ENCODE assay signal across 14 cellular contexts in genomic region chrX:13752141-13752540, GRCh38. TPM values are rescaled to one million over a fixed set of nuclear protein-coding genes. Genes with fewer than 3 reads are reported as not detected.
DNase-seq lines count a peak whose midpoint lies in the region; ATAC-seq and TF ChIP-seq lines count a peak whose summit lies in the region.
"Had no signal": no experiment of that assay in that cellular context is flagged by ENCODE, and none has a peak within 500 bp of the region (broad histone marks: within the 10 kb centered on the region; RNA-seq: fewer than 3 reads in every experiment).

No MANE protein-coding gene starts in this region.

- H3K4me3 ChIP-seq in breast epithelium: no peak overlapping the region

- H3K4me1 ChIP-seq in breast epithelium: no peaks in the 10 kb centered on the region

- H3K27ac ChIP-seq in breast epithelium: peak overlapping the region in 1 of 2 donors; percentile 1
- H3K27ac ChIP-seq: 22Rv1, C4-2B had no signal

- TF ChIP-seq CTCF in MCF 10A (IDR thresholded peaks at IDR 0.05; ENCODE audit: unreplicated experiment) (no peak), breast epithelium (IDR thresholded peaks at IDR 0.05) (no peak), activated B cell treated with CpG ODN at 0.5 μM for 24 hours (IDR thresholded peaks at IDR 0.05) (no peak)

- H3K36me3 Mint-ChIP-seq in MCF 10A (ENCODE audit: insufficient read depth, unreplicated experiment) (peaks cover 70% of the 10 kb centered on the region), activated B cell treated with CpG ODN at 0.5 μM for 24 hours (ENCODE audit: low read depth) (peaks cover 55% of the 10 kb centered on the region), immature natural killer cell (peaks cover 16 to 28% (median 17%) of the 10 kb centered on the region in 3 donors)
- H3K36me3 Mint-ChIP-seq in stimulated activated memory B cell treated with anti-CD40 and anti-IgM and Interleukin-4, amounts not matched to agents 10 μg/mL and 1 μg/mL and 100 μg/mL, for 72 hours: peaks cover 17% of the 10 kb centered on the region

- no peaks in the 10 kb centered on the region for H3K27me3 ChIP-seq in breast epithelium

- H3K27me3 Mint-ChIP-seq in MCF 10A (ENCODE audit: insufficient read depth, unreplicated experiment) (no peaks in the 10 kb centered on the region), activated B cell treated with CpG ODN at 0.5 μM for 24 hours (no peaks in the 10 kb centered on the region), immature natural killer cell (ENCODE audit: low read depth in 3 of 3) (peaks cover 0 to 4% (median 2%) of the 10 kb centered on the region in 3 donors)
- no peaks in the 10 kb centered on the region for H3K27me3 Mint-ChIP-seq in stimulated activated memory B cell treated with anti-CD40 and anti-IgM and Interleukin-4, amounts not matched to agents 10 μg/mL and 1 μg/mL and 100 μg/mL, for 72 hours

- CTCF ChIA-PET in MCF 10A (lab: Yijun Ruan, JAX): interaction anchor here (0.6 to 7.6 kb wide), 12 partner anchors 10 to 1733 kb away, joined by 3 to 71 read pairs (median 4); partner anchors contain the start of genes GEMIN8, OFD1 and TRAPPC2
- CTCF ChIA-PET in activated B cell treated with CpG ODN at 0.5 μM for 24 hours (lab: Charles Lee): interaction anchor here (0.9 kb wide), 1 partner anchor 938 kb away, joined by 3 read pairs; no protein-coding TSS in a partner anchor
- CTCF ChIA-PET in HEK293T (lab: Yijun Ruan, JAX): interaction anchor here (0.8 kb wide), 1 partner anchor 280 kb away, joined by 4 read pairs; no protein-coding TSS in a partner anchor

- H3K4me3 Mint-ChIP-seq in MCF 10A (ENCODE audit: unreplicated experiment): no peak overlapping the region
- no peak overlapping the region for H3K4me3 Mint-ChIP-seq in activated B cell treated with CpG ODN at 0.5 μM for 24 hours
- no peak overlapping the region for H3K4me3 Mint-ChIP-seq in immature natural killer cell
- no peak overlapping the region for H3K4me3 Mint-ChIP-seq in stimulated activated memory B cell treated with anti-CD40 and anti-IgM and Interleukin-4, amounts not matched to agents 10 μg/mL and 1 μg/mL and 100 μg/mL, for 72 hours

- POLR2A ChIA-PET in MCF 10A (lab: Yijun Ruan, JAX): interaction anchor here (0.6 to 4.4 kb wide), 5 partner anchors 16 to 277 kb away, joined by 3 to 39 read pairs (median 3); partner anchors contain the start of genes GEMIN8, OFD1, RAB9A and TRAPPC2
- POLR2A ChIA-PET in activated B cell treated with CpG ODN at 0.5 μM for 24 hours (lab: Charles Lee): interaction anchor here (0.6 to 1.5 kb wide), 7 partner anchors 9 to 777 kb away, joined by 3 to 12 read pairs (median 4); partner anchors contain the start of genes GEMIN8, OFD1, TCEANC and TMSB4X
- POLR2A ChIA-PET in HEK293T (lab: Yijun Ruan, JAX): no interaction called here

- no peak for ATAC-seq in activated B cell treated with CpG ODN at 0.5 μM for 24 hours (ENCODE audit: low read depth)
- ATAC-seq in stimulated activated memory B cell treated with anti-CD40 and anti-IgM and Interleukin-4, amounts not matched to agents 10 μg/mL and 1 μg/mL and 100 μg/mL, for 72 hours: no peak

- intact Hi-C loops in MCF 10A (cut with micrococcal nuclease) (loop anchor here (5.0 kb wide), 1 partner anchor 185 kb away; no protein-coding TSS in a partner anchor), breast epithelium (cut with DNase I; ENCODE audit: low total_unique reads) (loop anchor here (10.0 kb wide), 1 partner anchor 283 kb away; no protein-coding TSS in a partner anchor), activated B cell treated with CpG ODN at 0.5 μM for 24 hours (cut with micrococcal nuclease) (loop anchor here (5.0 kb wide), 1 partner anchor 245 kb away; no protein-coding TSS in a partner anchor)

- no TSS peak for BruUV-seq in MCF 10A (replicated peaks; lab: Mats Ljungman, UMichigan)

- peak overlapping the region; percentile 1 for H3K27ac Mint-ChIP-seq in MCF 10A (ENCODE audit: low read depth, unreplicated experiment)
- peak overlapping the region; percentile 88 for H3K27ac Mint-ChIP-seq in activated B cell treated with CpG ODN at 0.5 μM for 24 hours
- H3K27ac Mint-ChIP-seq in immature natural killer cell: peak overlapping the region in 5 of 6 donors; percentile 2 to 85 (median 73)
- peak overlapping the region; percentile 80 for H3K27ac Mint-ChIP-seq in stimulated activated memory B cell treated with anti-CD40 and anti-IgM and Interleukin-4, amounts not matched to agents 10 μg/mL and 1 μg/mL and 100 μg/mL, for 72 hours

- H3K9me3 Mint-ChIP-seq in MCF 10A (ENCODE audit: unreplicated experiment): no peaks in the 10 kb centered on the region
- no peaks in the 10 kb centered on the region for H3K9me3 Mint-ChIP-seq in activated B cell treated with CpG ODN at 0.5 μM for 24 hours
- no peaks in the 10 kb centered on the region for H3K9me3 Mint-ChIP-seq in immature natural killer cell
- no peaks in the 10 kb centered on the region for H3K9me3 Mint-ChIP-seq in stimulated activated memory B cell treated with anti-CD40 and anti-IgM and Interleukin-4, amounts not matched to agents 10 μg/mL and 1 μg/mL and 100 μg/mL, for 72 hours

- no peak for DNase-seq in MCF 10A (ENCODE audit: unreplicated experiment)
- no peak for DNase-seq in breast epithelium (ENCODE audit: low spot score in 2 of 2)
- DNase-seq in activated B cell treated with CpG ODN at 0.5 μM for 24 hours: no peak
- DNase-seq in immature natural killer cell: no peak
- no peak for DNase-seq in NOMO-1 (lab: John Stamatoyannopoulos, UW; ENCODE audit: unreplicated experiment in 2 of 2)
- no peak for DNase-seq in ureter (ENCODE audit: low spot score)
- DNase-seq in HEK293T (ENCODE audit: extremely low spot score): no peak
- DNase-seq: HCEC 1CT, NCI-H1092, NCI-H345, NCI-H69 had no signal

- TF ChIP-seq POLR2A in breast epithelium (IDR thresholded peaks at IDR 0.05): no peak

- peaks cover 6% of the 10 kb centered on the region for H3K4me1 Mint-ChIP-seq in MCF 10A (ENCODE audit: insufficient read depth, unreplicated experiment)
- H3K4me1 Mint-ChIP-seq in activated B cell treated with CpG ODN at 0.5 μM for 24 hours: peaks cover 49% of the 10 kb centered on the region
- H3K4me1 Mint-ChIP-seq in immature natural killer cell: peaks cover 28 to 48% of the 10 kb centered on the region in 2 donors
- peaks cover 34% of the 10 kb centered on the region for H3K4me1 Mint-ChIP-seq in stimulated activated memory B cell treated with anti-CD40 and anti-IgM and Interleukin-4, amounts not matched to agents 10 μg/mL and 1 μg/mL and 100 μg/mL, for 72 hours

- no peaks in the 10 kb centered on the region for H3K36me3 ChIP-seq in breast epithelium

- no peaks in the 10 kb centered on the region for H3K9me3 ChIP-seq in breast epithelium

TF ChIP-seq in HEK293T, 16 proteins besides CTCF, POLR2A, EP300 and RAD21:
- TF ChIP-seq HDGF (IDR thresholded peaks at IDR 0.05; ENCODE audit: borderline replicate concordance) (no peak), BHLHE40 (IDR thresholded peaks at IDR 0.05; ENCODE audit: borderline replicate concordance) (no peak)

RNA-seq across cellular contexts. Expression of gene OFD1, which starts 17.6 kb away (rescaled TPM):
- 44.3 and 44.8 TPM in 2 replicates for total RNA-seq in MCF 10A (2022)
- total RNA-seq in breast epithelium: 100 to 1,000 TPM in 1 of 3 donors, 10 to 100 TPM in 2; 10.7 to 136 (median 48.8) TPM
- total RNA-seq in activated B cell treated with CpG ODN at 0.5 μM for 24 hours: 57.3 and 61.4 TPM in 2 replicates
- polyA plus RNA-seq in immature natural killer cell: 10 to 100 TPM in 2 of 3 donors, 1 to 10 TPM in 1; 7.5 to 42.1 (median 22.6) TPM
- 40.7 TPM for total RNA-seq in ureter

RNA-seq across cellular contexts. Expression of gene TRAPPC2, which starts 17.7 kb away (rescaled TPM):
- 16.5 and 21.7 TPM in 2 replicates for total RNA-seq in MCF 10A (2022)
- total RNA-seq in breast epithelium: 10 to 100 TPM in 2 of 3 donors, 1 to 10 TPM in 1; 8.2 to 25.3 (median 21.0) TPM
- 24.7 and 26.7 TPM in 2 replicates for total RNA-seq in activated B cell treated with CpG ODN at 0.5 μM for 24 hours
- 10 to 100 TPM; 48.8 to 60.1 (median 55.4) TPM for polyA plus RNA-seq in immature natural killer cell
- total RNA-seq in ureter: 17.4 TPM

Comparison
In these comparisons a context has a peak if more than half of its experiments do, and no peak if none do; other contexts are left out.
1. H3K27ac Mint-ChIP-seq: peak in every context shown above with its lines; median percentile 88 in activated B cell treated with CpG ODN at 0.5 μM for 24 hours; 80 in stimulated activated memory B cell treated with anti-CD40 and anti-IgM and Interleukin-4, amounts not matched to agents 10 μg/mL and 1 μg/mL and 100 μg/mL, for 72 hours; 73 in immature natural killer cell; 1 in MCF 10A.